Comparison of ENCODE assay signal across 9 cellular contexts in the genomic region with DNA sequence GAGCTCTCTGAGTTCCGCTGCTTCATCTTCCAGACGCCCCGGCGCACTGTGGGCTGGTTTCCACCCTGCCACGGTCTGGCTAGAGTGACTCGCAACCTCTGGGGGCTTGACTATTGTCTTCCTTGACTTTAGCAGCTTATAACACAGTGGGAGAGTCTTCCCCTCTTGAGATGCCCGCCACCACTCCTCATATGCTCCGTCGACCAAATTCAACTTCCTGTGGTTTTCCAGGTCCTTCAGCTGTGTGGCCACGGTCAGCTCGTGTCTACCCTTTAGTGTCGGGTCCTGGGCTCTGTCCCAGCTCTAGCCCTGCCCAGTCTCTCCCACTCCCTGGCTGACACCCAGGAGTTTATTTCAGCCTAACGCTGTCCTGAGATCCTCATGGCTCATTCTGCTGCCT. TPM values are rescaled to one million over a fixed set of nuclear protein-coding genes. Genes with fewer than 3 reads are reported as not detected.
DNase-seq lines count a peak whose midpoint lies in the region; ATAC-seq and TF ChIP-seq lines count a peak whose summit lies in the region.
"Had no signal": no experiment of that assay in that cellular context is flagged by ENCODE, and none has a peak within 500 bp of the region (broad histone marks: within the 10 kb centered on the region; RNA-seq: fewer than 3 reads in every experiment).

No MANE protein-coding gene starts in this region.

- H3K4me3 ChIP-seq in adrenal gland = no peak overlapping the region
- H3K4me3 ChIP-seq in stomach smooth muscle (ENCODE audit: low read length in 2 of 2) = no peak overlapping the region
- H3K4me3 ChIP-seq in Peyer's patch = no peak overlapping the region

- H3K27me3 ChIP-seq in adrenal gland (no peaks in the 10 kb centered on the region), stomach smooth muscle (ENCODE audit: control insufficient read depth in 1 of 2, insufficient read depth in 2 of 2, low read length in 2 of 2) (no peaks in the 10 kb centered on the region), Peyer's patch (no peaks in the 10 kb centered on the region)

- TF ChIP-seq POLR2A in adrenal gland (IDR thresholded peaks at IDR 0.05) (no peak), Peyer's patch (IDR thresholded peaks at IDR 0.05) (no peak)

- no peaks in the 10 kb centered on the region for H3K36me3 Mint-ChIP-seq in activated CD4-positive, alpha-beta T cell treated with anti-CD3 and anti-CD28 coated beads for 36 hours (ENCODE audit: low read depth)
- H3K36me3 Mint-ChIP-seq: IgD-negative memory B cell had no signal

- POLR2A ChIA-PET in activated CD4-positive, alpha-beta T cell treated with anti-CD3 and anti-CD28 coated beads for 36 hours (lab: Charles Lee) = no interaction called here

- WGBS in adrenal gland, 4 donors = 40 to 48% (median 44%) methylated on average over 13 of the region's 13 CpGs

- H3K27me3 Mint-ChIP-seq in activated CD4-positive, alpha-beta T cell treated with anti-CD3 and anti-CD28 coated beads for 36 hours = peaks cover 18% of the 10 kb centered on the region

- H3K4me1 ChIP-seq in adrenal gland (replicated peaks in 1 of 2) = peaks cover 5 to 22% of the 10 kb centered on the region in 2 donors
- peaks cover 37% of the 10 kb centered on the region for H3K4me1 ChIP-seq in stomach smooth muscle (ENCODE audit: control insufficient read depth, insufficient read depth, low read length)
- peaks cover 0 to 10% (median 0%) of the 10 kb centered on the region in 4 donors for H3K4me1 ChIP-seq in Peyer's patch

- ATAC-seq in activated CD4-positive, alpha-beta T cell treated with anti-CD3 and anti-CD28 coated beads for 36 hours = no peak
- ATAC-seq in left lobe of liver = peak; percentile 44
- no peak for ATAC-seq in HG03175 (IDR thresholded peaks at IDR 0.05; ENCODE audit: unreplicated experiment)

- peak; percentile 28 for DNase-seq in activated CD4-positive, alpha-beta T cell treated with anti-CD3 and anti-CD28 coated beads for 36 hours
- no peak for DNase-seq in activated CD4-positive, alpha-beta T cell treated with anti-CD3 and anti-CD28 coated beads for 1 hour
- DNase-seq in adrenal gland (peak in 6 of 7 donors; percentile 49 to 78 (median 74)), left lobe of liver (ENCODE audit: low spot score) (no peak), NCI-H748 (lab: John Stamatoyannopoulos, UW; ENCODE audit: unreplicated experiment) (no peak), Peyer's patch (no peak)

- no peaks in the 10 kb centered on the region for H3K9me3 Mint-ChIP-seq in activated CD4-positive, alpha-beta T cell treated with anti-CD3 and anti-CD28 coated beads for 36 hours (ENCODE audit: low read depth)
- H3K9me3 Mint-ChIP-seq: IgD-negative memory B cell had no signal

- TF ChIP-seq CTCF in adrenal gland (IDR thresholded peaks at IDR 0.05) (no peak), Peyer's patch (IDR thresholded peaks at IDR 0.05) (no peak)

- CTCF ChIA-PET in activated CD4-positive, alpha-beta T cell treated with anti-CD3 and anti-CD28 coated beads for 36 hours (lab: Charles Lee) = interaction anchor here (0.7 to 1.3 kb wide), 5 partner anchors 29 to 579 kb away, joined by 3 to 5 read pairs (median 3); no protein-coding TSS in a partner anchor

- H3K4me3 Mint-ChIP-seq in activated CD4-positive, alpha-beta T cell treated with anti-CD3 and anti-CD28 coated beads for 36 hours = peak overlapping the region; percentile 40

- no peaks in the 10 kb centered on the region for H3K36me3 ChIP-seq in adrenal gland (replicated peaks in 1 of 2)
- H3K36me3 ChIP-seq in stomach smooth muscle (ENCODE audit: control insufficient read depth in 2 of 2, insufficient read depth in 2 of 2, low read length in 2 of 2) = no peaks in the 10 kb centered on the region
- H3K36me3 ChIP-seq in Peyer's patch = no peaks in the 10 kb centered on the region

- intact Hi-C loops in activated CD4-positive, alpha-beta T cell treated with anti-CD3 and anti-CD28 coated beads for 36 hours (cut with DNase I, micrococcal nuclease) = no loop called here
- intact Hi-C loops in adrenal gland (cut with DNase I) = no loop called here

- no peak overlapping the region for H3K9ac ChIP-seq in stomach smooth muscle (ENCODE audit: low read length in 2 of 2)

- no peak overlapping the region for H3K27ac ChIP-seq in adrenal gland
- peak overlapping the region; percentile 18 for H3K27ac ChIP-seq in stomach smooth muscle (ENCODE audit: low read length)
- H3K27ac ChIP-seq in Peyer's patch = no peak overlapping the region

- no peaks in the 10 kb centered on the region for H3K9me3 ChIP-seq in adrenal gland (replicated peaks in 1 of 3)
- no peaks in the 10 kb centered on the region for H3K9me3 ChIP-seq in stomach smooth muscle (ENCODE audit: control insufficient read depth in 2 of 2, low read length in 2 of 2)
- no peaks in the 10 kb centered on the region for H3K9me3 ChIP-seq in Peyer's patch

- H3K27ac Mint-ChIP-seq in activated CD4-positive, alpha-beta T cell treated with anti-CD3 and anti-CD28 coated beads for 36 hours = no peak overlapping the region

- H3K4me1 Mint-ChIP-seq in activated CD4-positive, alpha-beta T cell treated with anti-CD3 and anti-CD28 coated beads for 36 hours = peaks cover 47% of the 10 kb centered on the region

RNA-seq across cellular contexts. Expression of a gene that starts 28.2 kb away (rescaled TPM):
- 10 to 100 TPM; 24.8 to 25.2 TPM for total RNA-seq in activated CD4-positive, alpha-beta T cell treated with anti-CD3 and anti-CD28 coated beads for 36 hours
- total RNA-seq in adrenal gland (10 to 100 TPM; 21.7 to 87.6 (median 44.5) TPM), left lobe of liver (2.5 TPM), Peyer's patch (1 to 10 TPM in 3 of 4 donors, under 1 TPM in 1; 0.70 to 6.6 (median 4.1) TPM)
- polyA plus RNA-seq in adrenal gland = 10 to 100 TPM; 18.5 to 33.8 (median 21.8) TPM
- polyA plus RNA-seq: IgD-negative memory B cell had no signal

Comparison
In these comparisons a context has a peak if more than half of its experiments do, and no peak if none do; other contexts are left out.
1. DNase-seq: peak in activated CD4-positive, alpha-beta T cell treated with anti-CD3 and anti-CD28 coated beads for 36 hours (single experiment) and adrenal gland (6 of 7); none in activated CD4-positive, alpha-beta T cell treated with anti-CD3 and anti-CD28 coated beads for 1 hour (single experiment), left lobe of liver (single experiment), NCI-H748 (single experiment) and Peyer's patch (0 of 3).